ENCODE assay signal across 3 cellular contexts in genomic region chr3:169880565-169881250, GRCh38.
TF ChIP-seq lines count a peak whose summit lies in the region.

No MANE protein-coding gene starts in this region.

TF ChIP-seq in A549, 52 proteins besides CTCF, POLR2A, EP300 and RAD21:
- no peak for TF ChIP-seq ESRRA (IDR thresholded peaks at IDR 0.05; ENCODE audit: borderline replicate concordance, low read length)
- TF ChIP-seq FOSB (CRISPR knock-in tag; IDR thresholded peaks at IDR 0.05), result no peak
- peak; percentile 21; the same call in 1 of the 2 replicates for TF ChIP-seq USF2 (IDR thresholded peaks at IDR 0.05)

TF ChIP-seq in K562, 482 proteins besides CTCF, POLR2A, EP300 and RAD21:
- TF ChIP-seq RAD51 (IDR thresholded peaks at IDR 0.05; ENCODE audit: borderline replicate concordance, low read depth), result peak; percentile 83
- peak; percentile 19; the same call in 1 of the 2 replicates for TF ChIP-seq USF1 (CRISPR knock-in tag; IDR thresholded peaks at IDR 0.05)
- TF ChIP-seq SLC30A9 (CRISPR knock-in tag; IDR thresholded peaks at IDR 0.05), result no peak
- peak; percentile 54; the same call in 1 of the 2 replicates for TF ChIP-seq TOE1 (IDR thresholded peaks at IDR 0.05; ENCODE audit: borderline replicate concordance)
- TF ChIP-seq TOE1 (CRISPR knock-in tag; IDR thresholded peaks at IDR 0.05; ENCODE audit: borderline replicate concordance, low read depth), result no peak
- peak; percentile 92 for TF ChIP-seq TFE3 (CRISPR knock-in tag; IDR thresholded peaks at IDR 0.05)
- peak; percentile 56 for TF ChIP-seq USF2 (CRISPR knock-in tag; IDR thresholded peaks at IDR 0.05)
- TF ChIP-seq ZNF384 (IDR thresholded peaks at IDR 0.05; ENCODE audit: low read depth, low read length), result no peak
- TF ChIP-seq CBFA2T2 (conservative IDR thresholded peaks at IDR 0.05), result peak; percentile 49; the same call in 1 of the 2 replicates

TF ChIP-seq in WTC11, 78 proteins besides CTCF, POLR2A, EP300 and RAD21:
- TF ChIP-seq AR (CRISPR knock-in tag; IDR thresholded peaks at IDR 0.05) (no peak), ZNF232 (CRISPR knock-in tag; IDR thresholded peaks at IDR 0.05) (no peak), IRF2 (CRISPR knock-in tag; IDR thresholded peaks at IDR 0.05; ENCODE audit: borderline replicate concordance, low read depth) (no peak), MLX (CRISPR knock-in tag; IDR thresholded peaks at IDR 0.05) (no peak), TCF7 (CRISPR knock-in tag; IDR thresholded peaks at IDR 0.05; ENCODE audit: low read depth) (no peak), KAT7 (CRISPR knock-in tag; IDR thresholded peaks at IDR 0.05; ENCODE audit: borderline replicate concordance) (no peak)
TF ChIP-seq in WTC11: peak in this region for 0.
